Comparison of ENCODE assay signal across 8 cellular contexts in genomic region chr12:104358353-104359003, GRCh38. TPM values are rescaled to one million over a fixed set of nuclear protein-coding genes. Genes with fewer than 3 reads are reported as not detected.
DNase-seq lines count a peak whose midpoint lies in the region; ATAC-seq, FAIRE-seq and TF ChIP-seq lines count a peak whose summit lies in the region.

No MANE protein-coding gene starts in this region.

- peak; percentile 42 for TF ChIP-seq RAD21 in HepG2 (CRISPR knock-in tag; IDR thresholded peaks at IDR 0.05)

- TF ChIP-seq EP300 in HepG2 (IDR thresholded peaks at IDR 0.05; ENCODE audit: low read depth in 2 of 2, low read length in 2 of 2) = no peak
- no peak for TF ChIP-seq EP300 in HepG2 (CRISPR knock-in tag; IDR thresholded peaks at IDR 0.05; ENCODE audit: borderline replicate concordance)

- no peaks in the 10 kb centered on the region for H3K9me3 ChIP-seq in mammary epithelial cell (replicated peaks; ENCODE audit: insufficient read depth, low read length)
- H3K9me3 ChIP-seq in HepG2 (ENCODE audit: low read length) = no peaks in the 10 kb centered on the region

- H3K4me3 ChIP-seq in WI38 (ENCODE audit: low read depth, low read length) = no peak overlapping the region
- no peak overlapping the region for H3K4me3 ChIP-seq in mammary epithelial cell (replicated peaks in 1 of 3; ENCODE audit: insufficient read depth in 1 of 3, low read depth in 2 of 3, low read length in 3 of 3)
- no peak overlapping the region for H3K4me3 ChIP-seq in HepG2 (replicated peaks in 1 of 3; ENCODE audit: insufficient read depth in 1 of 3, low read depth in 2 of 3, low read length in 3 of 3)

- H3K9ac ChIP-seq in mammary epithelial cell (ENCODE audit: insufficient read depth, low read length) (no peak overlapping the region), HepG2 (ENCODE audit: insufficient read depth, low read depth, low read length) (no peak overlapping the region)

- no peaks in the 10 kb centered on the region for H3K4me1 ChIP-seq in mammary epithelial cell (ENCODE audit: insufficient read depth, low read length)
- no peaks in the 10 kb centered on the region for H3K4me1 ChIP-seq in HepG2 (ENCODE audit: insufficient read depth, low read length)

- in situ Hi-C loops in mammary epithelial cell (cut with MboI; ENCODE audit: low sequenced_read_pairs in 2 of 2) (loop anchor here in 1 of 2 donors (10.0 kb wide), 1 partner anchor 154 kb away; no protein-coding TSS in a partner anchor), HepG2 (cut with HindIII; ENCODE audit: extremely low pct_ligation_motif_present, low pct_unique_long_range_greater_than_20kb) (loop anchor here (5.0 kb wide), 1 partner anchor 156 kb away; no protein-coding TSS in a partner anchor)

- peaks cover 2% of the 10 kb centered on the region for H3K36me3 ChIP-seq in mammary epithelial cell (ENCODE audit: insufficient read depth, low read length)
- H3K36me3 ChIP-seq in HepG2 (replicated peaks in 1 of 2; ENCODE audit: control insufficient read depth in 1 of 2, insufficient read depth in 2 of 2, low read length in 2 of 2) = no peaks in the 10 kb centered on the region

- ATAC-seq in HepG2 = peak; percentile 63

- WGBS in mammary epithelial cell (ENCODE audit: low coverage, missing lambda C conversion rate) = 87% methylated on average over 4 of the region's 5 CpGs
- WGBS in HepG2 (ENCODE audit: low lambda C conversion rate) = 65% methylated on average over 5 of the region's 5 CpGs

- TF ChIP-seq POLR2A in HepG2 (IDR thresholded peaks at IDR 0.05; ENCODE audit: insufficient read depth in 1 of 2, low read depth in 2 of 2, low read length in 2 of 2) = no peak

- POLR2A ChIA-PET in HepG2 (lab: Yijun Ruan, JAX) = no interaction called here

- H4K20me1 ChIP-seq in mammary epithelial cell (ENCODE audit: insufficient read depth, low read length) (no peaks in the 10 kb centered on the region), HepG2 (ENCODE audit: insufficient read depth, low read length) (peaks cover 6% of the 10 kb centered on the region; the same call in 1 of the 2 replicates)

- intact Hi-C loops in mammary epithelial cell (cut with micrococcal nuclease) (loop anchor here (1.0 to 10.0 kb wide), 5 partner anchors 143 to 746 kb away; partner anchors contain the start of genes TXNRD1 and WASHC4), HepG2 (cut with micrococcal nuclease; ENCODE audit: unreplicated experiment) (loop anchor here (1.0 kb wide), 2 partner anchors 141 to 157 kb away; no protein-coding TSS in a partner anchor)

- H2AFZ ChIP-seq in mammary epithelial cell (ENCODE audit: low read depth, low read length) (no peak overlapping the region), HepG2 (ENCODE audit: low read length) (no peak overlapping the region)

- H3K27ac ChIP-seq in mammary epithelial cell (ENCODE audit: insufficient read depth, low read depth, low read length) = no peak overlapping the region
- H3K27ac ChIP-seq in HepG2 (ENCODE audit: extremely low read length, insufficient read depth, low read length) = no peak overlapping the region

- BruUV-seq in mammary epithelial cell (replicated peaks; lab: Mats Ljungman, UMichigan) (no TSS peak), HepG2 (replicated peaks; lab: Mats Ljungman, UMichigan) (no TSS peak)

- H3K4me2 ChIP-seq in mammary epithelial cell (ENCODE audit: insufficient read depth, low read depth, low read length) (no peak overlapping the region), HepG2 (ENCODE audit: low read depth, low read length) (no peak overlapping the region)

- H3K79me2 ChIP-seq in mammary epithelial cell (ENCODE audit: insufficient read depth, low read length) (no peaks in the 10 kb centered on the region), HepG2 (ENCODE audit: insufficient read depth, low read length) (no peaks in the 10 kb centered on the region)

- DNase-seq in GF-D8 (lab: John Stamatoyannopoulos, UW) (peak; percentile 70), H4 (ENCODE audit: low spot score) (peak; percentile 58), NCI-H1092 treated with DMSO at 0.1 percent for 48 hours (lab: John Stamatoyannopoulos, UW) (peak; percentile 10), mammary epithelial cell (peak; percentile 40), HepG2 (ENCODE audit: low spot score) (peak; percentile 41), NCI-H187 treated with DMSO at 0.1 percent for 48 hours (lab: John Stamatoyannopoulos, UW) (no peak)
- peak; percentile 21 for DNase-seq in stimulated activated CD8-positive, alpha-beta memory T cell treated with anti-CD3 and anti-CD28 coated beads, Interleukin-12 subunit alpha, Interleukin-12 subunit beta, amount 100 ng/mL, for 24 hours (ENCODE audit: extremely low read depth)

- peak; percentile 76 for FAIRE-seq in HepG2 (lab: Jason Lieb, UNC)

- TF ChIP-seq CTCF in WI38 (IDR thresholded peaks at IDR 0.05; ENCODE audit: low read depth, low read length) = peak; percentile 74
- peak; percentile 86 to 88 for TF ChIP-seq CTCF in mammary epithelial cell (conservative IDR thresholded peaks at IDR 0.05 in 1 of 2, IDR thresholded peaks at IDR 0.05 in 1 of 2; ENCODE audit: extremely low read depth in 1 of 2, insufficient read depth in 1 of 2, low read depth in 1 of 2, low read length in 2 of 2)
- peak; percentile 85 for TF ChIP-seq CTCF in HepG2 (CRISPR knock-in tag; IDR thresholded peaks at IDR 0.05)

- H3K27me3 ChIP-seq in mammary epithelial cell (ENCODE audit: insufficient read depth, low read length) = no peaks in the 10 kb centered on the region
- H3K27me3 ChIP-seq in HepG2 (ENCODE audit: control insufficient read depth in 1 of 2, insufficient read depth in 2 of 2, low read length in 2 of 2) = no peaks in the 10 kb centered on the region

- CTCF ChIA-PET in mammary epithelial cell (lab: Charles Lee; ENCODE audit: low non-redundant PET) = no interaction called here
- CTCF ChIA-PET in HepG2 (lab: Yijun Ruan, JAX; ENCODE audit: low intra/inter-chr PET ratio, low total read pairs) = interaction anchor here (3.1 kb wide), 1 partner anchor 157 kb away, joined by 29 read pairs; no protein-coding TSS in a partner anchor

- dilution Hi-C loops in mammary epithelial cell (cut with HindIII; ENCODE audit: low sequenced_read_pairs) = no loop called here

TF ChIP-seq in HepG2, 621 proteins besides CTCF, POLR2A, EP300 and RAD21:
- TF ChIP-seq STAG1 (CRISPR knock-in tag; IDR thresholded peaks at IDR 0.05) (peak; percentile 83), HINFP (CRISPR knock-in tag; IDR thresholded peaks at IDR 0.05; ENCODE audit: low read depth) (no peak), PRMT3 (CRISPR knock-in tag; IDR thresholded peaks at IDR 0.05; ENCODE audit: borderline replicate concordance, low read depth) (no peak), SMC3 (IDR thresholded peaks at IDR 0.05; ENCODE audit: low read length) (peak; percentile 83), PLSCR1 (CRISPR knock-in tag; IDR thresholded peaks at IDR 0.05; ENCODE audit: borderline replicate concordance) (no peak), AKAP8 (CRISPR knock-in tag; IDR thresholded peaks at IDR 0.05) (no peak), ZNF160 (CRISPR knock-in tag; IDR thresholded peaks at IDR 0.05) (no peak)

RNA-seq across cellular contexts. Expression of gene EID3, which starts 54.9 kb away (rescaled TPM):
- 0.66 and 1.2 TPM in 2 replicates for total RNA-seq in H4 (2014; rRNA removed; shearing (Covaris generic))
- 1 to 10 TPM; 5.3 to 6.3 TPM for total RNA-seq in mammary epithelial cell
- polyA plus RNA-seq in mammary epithelial cell = 0.95 TPM
- polyA minus RNA-seq in mammary epithelial cell = not detected
- total RNA-seq in HepG2 (2016; rRNA removed; fragmentation: Illumina TruSeq; extraction: Trizol) = 0.27 and 4.5 TPM in 2 replicates
- total RNA-seq in HepG2 (2016; cell fraction: cytosol; rRNA removed; fragmentation: Illumina TruSeq; extraction: Trizol; ENCODE audit: low read depth) = 0.20 TPM in 1 of 2 replicates, not detected in the other
- 0.37 and 4.2 TPM in 2 replicates for total RNA-seq in HepG2 (2016; cell fraction: insoluble cytoplasmic fraction; rRNA removed; fragmentation: Illumina TruSeq; extraction: Trizol)
- total RNA-seq in HepG2 (2016; cell fraction: membrane; rRNA removed; fragmentation: Illumina TruSeq; extraction: Trizol) = 0.24 and 0.28 TPM in 2 replicates
- total RNA-seq in HepG2 (2016; cell fraction: nucleus; rRNA removed; fragmentation: Illumina TruSeq; extraction: Trizol) = 19.9 and 21.8 TPM in 2 replicates
- polyA plus RNA-seq in HepG2 (2011; rRNA removed) = 0.38 and 0.56 TPM in 2 replicates
- not detected in 2 replicates for polyA plus RNA-seq in HepG2 (2011; cell fraction: cytosol; rRNA removed)
- 2.2 and 2.8 TPM in 2 replicates for polyA plus RNA-seq in HepG2 (2011; cell fraction: nucleus; rRNA removed)
- 0.13 and 0.39 TPM in 2 replicates for polyA plus RNA-seq in HepG2 (2012)
- polyA plus RNA-seq in HepG2 (2016; cell fraction: cytosol; fragmentation: Illumina TruSeq; extraction: Trizol; ENCODE audit: low read depth) = 0.07 TPM in 1 of 2 replicates, not detected in the other
- 0.21 TPM in 1 of 2 replicates, not detected in the other for polyA plus RNA-seq in HepG2 (2016; cell fraction: insoluble cytoplasmic fraction; fragmentation: Illumina TruSeq; extraction: Trizol; ENCODE audit: low read depth)
- polyA plus RNA-seq in HepG2 (2016; cell fraction: membrane; fragmentation: Illumina TruSeq; extraction: Trizol; ENCODE audit: low read depth) = not detected in 2 replicates
- polyA plus RNA-seq in HepG2 (2016; cell fraction: nucleus; fragmentation: Illumina TruSeq; extraction: Trizol; ENCODE audit: insufficient read depth, low read depth) = 5.1 and 5.3 TPM in 2 replicates
- polyA minus RNA-seq in HepG2 (2011; rRNA and poly(A)+ RNA removed; ENCODE audit: low replicate concordance) = 3.3 and 7.0 TPM in 2 replicates
- not detected in 2 replicates for polyA minus RNA-seq in HepG2 (2011; cell fraction: cytosol; rRNA and poly(A)+ RNA removed)
- 26.4 and 27.4 TPM in 2 replicates for polyA minus RNA-seq in HepG2 (2011; cell fraction: nucleus; rRNA and poly(A)+ RNA removed)
